8 cellular contexts compared by ENCODE assay signal in genomic region chr9:130860458-130861316, GRCh38. TPM values are rescaled to one million over a fixed set of nuclear protein-coding genes. Genes with fewer than 3 reads are reported as not detected.
DNase-seq lines count a peak whose midpoint lies in the region; ATAC-seq and TF ChIP-seq lines count a peak whose summit lies in the region.

No MANE protein-coding gene starts in this region.

- H3K9me3 ChIP-seq in right cardiac atrium (ENCODE audit: control insufficient read depth, low read length), result no peaks in the 10 kb centered on the region
- H3K9me3 ChIP-seq in gastrocnemius medialis, result no peaks in the 10 kb centered on the region

- H3K27me3 ChIP-seq in right cardiac atrium (ENCODE audit: control insufficient read depth, insufficient read depth) (no peaks in the 10 kb centered on the region), gastrocnemius medialis (no peaks in the 10 kb centered on the region)

- H3K27ac ChIP-seq in right cardiac atrium (ENCODE audit: low read length) (peak overlapping the region; percentile 88), gastrocnemius medialis (peak overlapping the region; percentile 60 to 76 (median 70))

- intact Hi-C loops in right cardiac atrium (cut with DNase I) (loop anchor here (5.0 to 10.0 kb wide), 6 partner anchors 86 to 158 kb away; no protein-coding TSS in a partner anchor), gastrocnemius medialis (cut with DNase I; ENCODE audit: low total_unique reads) (loop anchor here (2.0 kb wide), 2 partner anchors 80 to 148 kb away; no protein-coding TSS in a partner anchor)

- 20% methylated on average over 28 of the region's 28 CpGs for WGBS in right cardiac atrium

- H3K36me3 ChIP-seq in gastrocnemius medialis, result peaks cover 0 to 31% of the 10 kb centered on the region in 2 donors

- peak; percentile 5 to 27 for TF ChIP-seq POLR2A in gastrocnemius medialis (IDR thresholded peaks at IDR 0.05)

- in situ Hi-C loops in astrocyte of the cerebellum (cut with HindIII; ENCODE audit: low sequenced_read_pairs) (no loop called here), gastrocnemius medialis (cut with MboI; ENCODE audit: low sequenced_read_pairs in 4 of 4) (loop anchor here (5.0 to 10.0 kb wide), 3 partner anchors 88 to 156 kb away; no protein-coding TSS in a partner anchor)

- TF ChIP-seq CTCF in astrocyte of the cerebellum (IDR thresholded peaks at IDR 0.05; ENCODE audit: low read depth, low read length, missing control alignments) (peak; percentile 29), gastrocnemius medialis (IDR thresholded peaks at IDR 0.05 in 4 of 5, conservative IDR thresholded peaks at IDR 0.05 in 1 of 5) (peak in 3 of 5 experiments; percentile 31 to 46 (median 38))

- H3K4me3 ChIP-seq in astrocyte of the cerebellum (ENCODE audit: low read depth, low read length) (no peak overlapping the region), right cardiac atrium (ENCODE audit: low read length) (no peak overlapping the region), gastrocnemius medialis (peak overlapping the region in 2 of 4 donors; percentile 1 to 17)

- ATAC-seq in right cardiac atrium (peak; percentile 95 to 96), gastrocnemius medialis (peak; percentile 83 to 88), GM18867 (IDR thresholded peaks at IDR 0.05; ENCODE audit: unreplicated experiment) (no peak), GM18517 (IDR thresholded peaks at IDR 0.05; ENCODE audit: unreplicated experiment) (no peak), HG02973 (IDR thresholded peaks at IDR 0.05; ENCODE audit: unreplicated experiment) (no peak)

- H3K4me1 ChIP-seq in right cardiac atrium (ENCODE audit: control insufficient read depth, insufficient read depth, low read length) (peaks cover 12% of the 10 kb centered on the region), gastrocnemius medialis (peaks cover 19 to 38% of the 10 kb centered on the region in 2 donors)

- DNase-seq in H4 (ENCODE audit: low spot score) (peak; percentile 96), astrocyte of the cerebellum (ENCODE audit: low read depth) (peak; percentile 96), right cardiac atrium (peak; percentile 91 to 93 (median 91)), gastrocnemius medialis (peak; percentile 74 to 82), occipital lobe (lab: John Stamatoyannopoulos, UW) (no peak)

RNA-seq across cellular contexts. Expression of gene ABL1, which starts 25.6 kb away (rescaled TPM):
- total RNA-seq in H4 (2014; rRNA removed; shearing (Covaris generic)), result 18.5 and 20.0 TPM in 2 replicates
- total RNA-seq in right cardiac atrium (10 to 100 TPM; 32.9 to 48.2 (median 41.9) TPM), gastrocnemius medialis (10 to 100 TPM; 22.8 to 55.5 (median 28.5) TPM), occipital lobe (25.1 TPM)
- polyA plus RNA-seq in right cardiac atrium, result 21.7 TPM

RNA-seq across cellular contexts. Expression of gene QRFP, which starts 35.9 kb away (rescaled TPM):
- not detected in 2 replicates for total RNA-seq in H4 (2014; rRNA removed; shearing (Covaris generic))
- total RNA-seq in right cardiac atrium, result not detected
- polyA plus RNA-seq in right cardiac atrium, result 0.05 TPM
- total RNA-seq in gastrocnemius medialis, result not detected
- not detected for total RNA-seq in occipital lobe

Comparison
In these comparisons a context has a peak if more than half of its experiments do, and no peak if none do; other contexts are left out.
1. ATAC-seq: peak in right cardiac atrium (2 of 2) and gastrocnemius medialis (2 of 2); none in GM18867 (single experiment), GM18517 (single experiment) and HG02973 (single experiment).